Comparison of ENCODE assay signal across 8 cellular contexts in genomic region chr2:222861411-222862067, GRCh38. TPM values are rescaled to one million over a fixed set of nuclear protein-coding genes. Genes with fewer than 3 reads are reported as not detected.
A peak's percentile ranks its signal among the peaks of the same experiment; 100 is the strongest.
DNase-seq lines count a peak whose midpoint lies in the region; ATAC-seq lines count a peak whose summit lies in the region.

No MANE protein-coding gene starts in this region.

- H3K9me3 ChIP-seq in iPS-20b (ENCODE audit: insufficient read depth, low read depth, low read length): no peaks in the 10 kb centered on the region

- H3K4me3 ChIP-seq in iPS-20b (ENCODE audit: low read length): peak overlapping the region; percentile 89

- H3K4me1 ChIP-seq in iPS-20b (ENCODE audit: insufficient read depth, low read length): peaks cover 39% of the 10 kb centered on the region

- no peaks in the 10 kb centered on the region for H3K27me3 ChIP-seq in iPS-20b (ENCODE audit: insufficient read depth, low read length)

- H3K9ac ChIP-seq in iPS-20b (ENCODE audit: low read depth, low read length): peak overlapping the region; percentile 90

- peak overlapping the region; percentile 86 for H3K27ac ChIP-seq in angular gyrus (ENCODE audit: low read depth, low read length)
- peak overlapping the region; percentile 72 for H3K27ac ChIP-seq in iPS-20b (ENCODE audit: low read length)

- peak; percentile 30 for ATAC-seq in HG03066 (IDR thresholded peaks at IDR 0.05; ENCODE audit: low read depth, unreplicated experiment)

- H3K36me3 ChIP-seq in iPS-20b (ENCODE audit: insufficient read depth, low read depth, low read length): no peaks in the 10 kb centered on the region

- DNase-seq in NCI-H146 (lab: John Stamatoyannopoulos, UW): peak; percentile 42
- DNase-seq in NCI-H146 treated with DMSO at 0.1 percent for 48 hours (lab: John Stamatoyannopoulos, UW; ENCODE audit: unreplicated experiment): no peak
- DNase-seq in SW480 (ENCODE audit: low spot score): peak; percentile 20
- DNase-seq in stimulated activated CD4-positive, alpha-beta T cell treated with anti-CD3 and anti-CD28 coated beads, Interleukin-1b, Interleukin-23, amount 100 ng/mL, for 24 hours (ENCODE audit: low read depth in 4 of 4, low spot score in 1 of 4): peak in 3 of 4 experiments; percentile 8 to 26 (median 14)
- DNase-seq in ureter (ENCODE audit: low spot score): no peak

RNA-seq across cellular contexts. Expression of gene ACSL3, which starts 0.7 kb away (rescaled TPM):
- 124 TPM for total RNA-seq in ureter

Comparison
In these comparisons a context has a peak if more than half of its experiments do, and no peak if none do; other contexts are left out.
1. DNase-seq: peak in NCI-H146 (single experiment), SW480 (single experiment) and stimulated activated CD4-positive, alpha-beta T cell treated with anti-CD3 and anti-CD28 coated beads, Interleukin-1b, Interleukin-23, amount 100 ng/mL, for 24 hours (3 of 4); none in NCI-H146 treated with DMSO at 0.1 percent for 48 hours (single experiment) and ureter (single experiment).